1 cellular context compared by ENCODE assay signal in genomic region chr11:86693501-86693900, GRCh38.
TF ChIP-seq lines count a peak whose summit lies in the region.

No MANE protein-coding gene starts in this region.

TF ChIP-seq in SK-N-SH treated with all-trans-retinoic acid at 6 μM for 48 hours, 23 proteins besides CTCF, POLR2A, EP300 and RAD21 (continued from another document):
- TF ChIP-seq CSRNP3 (CRISPR knock-in tag; IDR thresholded peaks at IDR 0.05): no peak
- no peak for TF ChIP-seq ESRRG (CRISPR knock-in tag; IDR thresholded peaks at IDR 0.05)
- no peak for TF ChIP-seq CREB5 (CRISPR knock-in tag; IDR thresholded peaks at IDR 0.05; ENCODE audit: low read depth)
- TF ChIP-seq BACH2 (CRISPR knock-in tag; IDR thresholded peaks at IDR 0.05; ENCODE audit: borderline replicate concordance): no peak
